In genomic region chr14:99976021-99976420, GRCh38 we compare ENCODE assay signal across 16 cellular contexts.
DNase-seq lines count a peak whose midpoint lies in the region; ATAC-seq and TF ChIP-seq lines count a peak whose summit lies in the region.
"Had no signal": no experiment of that assay in that cellular context is flagged by ENCODE, and none has a peak within 500 bp of the region (broad histone marks: within the 10 kb centered on the region; RNA-seq: fewer than 3 reads in every experiment).

No MANE protein-coding gene starts in this region.

- POLR2A ChIA-PET in CD4-positive, alpha-beta T cell (lab: Charles Lee) = interaction anchor here (0.6 kb wide), 1 partner anchor 262 kb away, joined by 3 read pairs; no protein-coding TSS in a partner anchor
- POLR2A ChIA-PET in HEK293 (lab: Yijun Ruan, JAX) = no interaction called here

- TF ChIP-seq CTCF in CD4-positive, alpha-beta T cell (IDR thresholded peaks at IDR 0.05) = no peak
- TF ChIP-seq CTCF in HEK293 (tag by site-specific recombination; IDR thresholded peaks at IDR 0.05) = no peak
- no peak for TF ChIP-seq CTCF in nephron (IDR thresholded peaks at IDR 0.05; ENCODE audit: unreplicated experiment in 3 of 3)

- DNase-seq in CD4-positive, alpha-beta T cell = no peak
- DNase-seq in activated T-helper 2 cell treated with anti-CD3 and anti-CD28 coated beads, Interferon-gamma antibody, Interleukin-2, Interleukin-4, amounts not matched to agents 10 μg/mL and 5 μg/mL and 100 μg/mL, durations not matched to agents 14 hours and 24 hours and 36 hours (ENCODE audit: low spot score) = no peak
- no peak for DNase-seq in NCI-H2029 treated with DMSO at 0.1 percent for 48 hours (lab: John Stamatoyannopoulos, UW)
- DNase-seq: 8988T; C1 segment of cervical spinal cord; Caco-2; CD8-positive, alpha-beta T cell; DMS 273 treated with DMSO at 0.1 percent for 48 hours; DMS79; GM23248; H7; HCEC 1CT had no signal

- no peak for ATAC-seq in CD4-positive, alpha-beta T cell (ENCODE audit: poor library complexity)
- no peak for ATAC-seq in HG02623 (IDR thresholded peaks at IDR 0.05; ENCODE audit: unreplicated experiment)
- no peak for ATAC-seq in HG03442 (IDR thresholded peaks at IDR 0.05; ENCODE audit: unreplicated experiment)
- ATAC-seq: CD8-positive, alpha-beta T cell had no signal

- peaks cover 22% of the 10 kb centered on the region for H3K4me1 Mint-ChIP-seq in CD4-positive, alpha-beta T cell (ENCODE audit: low read depth)
- peaks cover 12% of the 10 kb centered on the region for H3K4me1 Mint-ChIP-seq in nephron
- H3K4me1 Mint-ChIP-seq in activated T-helper 2 cell treated with anti-CD3 and anti-CD28 coated beads, Interferon-gamma antibody, Interleukin-2, Interleukin-4, amounts not matched to agents 10 μg/mL and 5 μg/mL and 100 μg/mL, durations not matched to agents 14 hours and 24 hours and 36 hours (ENCODE audit: low read depth) = peaks cover 14% of the 10 kb centered on the region

- no peak overlapping the region for H3K27ac Mint-ChIP-seq in CD4-positive, alpha-beta T cell
- no peak overlapping the region for H3K27ac Mint-ChIP-seq in nephron
- no peak overlapping the region for H3K27ac Mint-ChIP-seq in activated T-helper 2 cell treated with anti-CD3 and anti-CD28 coated beads, Interferon-gamma antibody, Interleukin-2, Interleukin-4, amounts not matched to agents 10 μg/mL and 5 μg/mL and 100 μg/mL, durations not matched to agents 14 hours and 24 hours and 36 hours
- H3K27ac Mint-ChIP-seq: CD8-positive, alpha-beta T cell had no signal

- H3K36me3 ChIP-seq in HEK293 (ENCODE audit: control insufficient read depth in 2 of 2, insufficient read depth in 1 of 2, low read length in 2 of 2) = peaks cover 0 to 3% of the 10 kb centered on the region in 2 experiments; a peak in 1 of 3 replicates

- CTCF ChIA-PET in CD4-positive, alpha-beta T cell (lab: Charles Lee) = interaction anchor here (1.5 kb wide), 1 partner anchor 217 kb away, joined by 3 read pairs; no protein-coding TSS in a partner anchor
- CTCF ChIA-PET in HEK293 (lab: Yijun Ruan, JAX) = no interaction called here

- H3K36me3 Mint-ChIP-seq in CD4-positive, alpha-beta T cell (ENCODE audit: low read depth) = peaks cover 8% of the 10 kb centered on the region
- H3K36me3 Mint-ChIP-seq in nephron (ENCODE audit: low read depth) = peaks cover 38% of the 10 kb centered on the region
- H3K36me3 Mint-ChIP-seq in activated T-helper 2 cell treated with anti-CD3 and anti-CD28 coated beads, Interferon-gamma antibody, Interleukin-2, Interleukin-4, amounts not matched to agents 10 μg/mL and 5 μg/mL and 100 μg/mL, durations not matched to agents 14 hours and 24 hours and 36 hours (ENCODE audit: low read depth) = peaks cover 3% of the 10 kb centered on the region

- no peaks in the 10 kb centered on the region for H3K9me3 ChIP-seq in CD4-positive, alpha-beta T cell (ENCODE audit: control insufficient read depth, low read length)
- no peaks in the 10 kb centered on the region; the same call in 1 of the 2 replicates for H3K9me3 ChIP-seq in HEK293 (ENCODE audit: control insufficient read depth, insufficient read depth, low read depth, low read length)

- intact Hi-C loops in CD4-positive, alpha-beta T cell (cut with DNase I, micrococcal nuclease) = no loop called here
- intact Hi-C loops in activated T-helper 2 cell treated with anti-CD3 and anti-CD28 coated beads, Interferon-gamma antibody, Interleukin-2, Interleukin-4, amounts not matched to agents 10 μg/mL and 5 μg/mL and 100 μg/mL, durations not matched to agents 14 hours and 24 hours and 36 hours (cut with micrococcal nuclease) = no loop called here

- no peak overlapping the region for H3K27ac ChIP-seq in CD4-positive, alpha-beta T cell (ENCODE audit: low read depth, low read length)
- H3K27ac ChIP-seq in HEK293 (ENCODE audit: extremely low read depth, low read depth, low read length) = no peak overlapping the region
- H3K27ac ChIP-seq: GM23248 had no signal

- no peaks in the 10 kb centered on the region for H3K27me3 ChIP-seq in CD4-positive, alpha-beta T cell (ENCODE audit: control insufficient read depth, insufficient read depth, low read length)

- H3K4me3 Mint-ChIP-seq in CD4-positive, alpha-beta T cell = peak overlapping the region; percentile 5
- H3K4me3 Mint-ChIP-seq in nephron = peak overlapping the region; percentile 6 to 40 (median 11)
- no peak overlapping the region for H3K4me3 Mint-ChIP-seq in activated T-helper 2 cell treated with anti-CD3 and anti-CD28 coated beads, Interferon-gamma antibody, Interleukin-2, Interleukin-4, amounts not matched to agents 10 μg/mL and 5 μg/mL and 100 μg/mL, durations not matched to agents 14 hours and 24 hours and 36 hours (ENCODE audit: low read depth)
- H3K4me3 Mint-ChIP-seq: CD8-positive, alpha-beta T cell had no signal

- peaks cover 12% of the 10 kb centered on the region for H3K4me1 ChIP-seq in HEK293 (ENCODE audit: control insufficient read depth, insufficient read depth, low read length)
- H3K4me1 ChIP-seq: Caco-2 had no signal

- H3K9me3 Mint-ChIP-seq in CD4-positive, alpha-beta T cell = no peaks in the 10 kb centered on the region
- peaks cover 33% of the 10 kb centered on the region for H3K9me3 Mint-ChIP-seq in nephron
- H3K9me3 Mint-ChIP-seq in activated T-helper 2 cell treated with anti-CD3 and anti-CD28 coated beads, Interferon-gamma antibody, Interleukin-2, Interleukin-4, amounts not matched to agents 10 μg/mL and 5 μg/mL and 100 μg/mL, durations not matched to agents 14 hours and 24 hours and 36 hours = no peaks in the 10 kb centered on the region
- H3K9me3 Mint-ChIP-seq: CD8-positive, alpha-beta T cell had no signal

- H3K27me3 Mint-ChIP-seq in CD4-positive, alpha-beta T cell = no peaks in the 10 kb centered on the region
- H3K27me3 Mint-ChIP-seq in nephron (ENCODE audit: low read depth) = no peaks in the 10 kb centered on the region
- H3K27me3 Mint-ChIP-seq in activated T-helper 2 cell treated with anti-CD3 and anti-CD28 coated beads, Interferon-gamma antibody, Interleukin-2, Interleukin-4, amounts not matched to agents 10 μg/mL and 5 μg/mL and 100 μg/mL, durations not matched to agents 14 hours and 24 hours and 36 hours (ENCODE audit: low read depth) = no peaks in the 10 kb centered on the region

- H3K4me3 ChIP-seq in HEK293 (ENCODE audit: low read depth, low read length) = no peak overlapping the region
- H3K4me3 ChIP-seq: GM23248 had no signal

TF ChIP-seq in HEK293, 187 proteins besides CTCF, POLR2A, EP300 and RAD21 (continues in another document):
- peak; percentile 34; the same call in 1 of the 2 replicates for TF ChIP-seq ZNF266 (tag by site-specific recombination; IDR thresholded peaks at IDR 0.05; ENCODE audit: low read depth)
- peak; percentile 88 for TF ChIP-seq ZNF518A (tag by site-specific recombination; conservative IDR thresholded peaks at IDR 0.05; ENCODE audit: low read depth)
- 0 out of 2 replicates have a peak, but pooled peaks have one; percentile 10 for TF ChIP-seq ZNF791 (tag by site-specific recombination; IDR thresholded peaks at IDR 0.05)
- no peak for TF ChIP-seq HOXC10 (CRISPR knock-in tag; IDR thresholded peaks at IDR 0.05)
- peak; percentile 95 for TF ChIP-seq ZNF394 (tag by site-specific recombination; IDR thresholded peaks at IDR 0.05; ENCODE audit: borderline replicate concordance)
- peak; percentile 68; the same call in 1 of the 2 replicates for TF ChIP-seq ZNF560 (tag by site-specific recombination; IDR thresholded peaks at IDR 0.05; ENCODE audit: borderline replicate concordance)
- TF ChIP-seq ZNF529 (tag by site-specific recombination; IDR thresholded peaks at IDR 0.05; ENCODE audit: insufficient replicate concordance) = peak; percentile 72
- peak; percentile 75; the same call in 1 of the 2 replicates for TF ChIP-seq ZNF140 (tag by site-specific recombination; IDR thresholded peaks at IDR 0.05)
- TF ChIP-seq ZNF664 (tag by site-specific recombination; IDR thresholded peaks at IDR 0.05) = peak; percentile 43; the same call in 1 of the 2 replicates
